Comparison of ENCODE assay signal across 8 cellular contexts in genomic region chr17:62478424-62478975, GRCh38. TPM values are rescaled to one million over a fixed set of nuclear protein-coding genes. Genes with fewer than 3 reads are reported as not detected.
A peak's percentile ranks its signal among the peaks of the same experiment; 100 is the strongest.
DNase-seq lines count a peak whose midpoint lies in the region; FAIRE-seq and TF ChIP-seq lines count a peak whose summit lies in the region.
"Not testable (repeated sequence)": the region's sequence is repeated elsewhere in the genome, so short reads cannot be mapped to it uniquely, and the experiment has no call there.

TLK2 (plus strand) TSS chr17:62478825; CDS start chr17:62481126, 2,301 bp downstream.

- H3K9ac ChIP-seq in Loucy (ENCODE audit: low read depth, low read length, poor library complexity, severe bottlenecking) = peak within 1 kb of the TSS; percentile 93

- not testable (repeated sequence) for TF ChIP-seq CTCF in Loucy (conservative IDR thresholded peaks at IDR 0.05; ENCODE audit: low read length); nephron (IDR thresholded peaks at IDR 0.05; ENCODE audit: unreplicated experiment in 3 of 3)

- H3K27ac Mint-ChIP-seq in nephron = peak within 1 kb of the TSS; percentile 98 to 100 (median 100)

- peaks cover 27% of the 10 kb centered on the region for H3K4me1 Mint-ChIP-seq in nephron

- not testable (repeated sequence) for H3K36me3 ChIP-seq in Loucy (ENCODE audit: insufficient read depth, low read length)

- not testable (repeated sequence) for H3K9me3 ChIP-seq in Loucy (ENCODE audit: insufficient read depth, low read depth, low read length)

- H3K4me3 ChIP-seq in Loucy (ENCODE audit: low read length, poor library complexity, severe bottlenecking) = peak within 1 kb of the TSS; percentile 96

- peak within 1 kb of the TSS; percentile 90 for H3K4me2 ChIP-seq in Loucy (ENCODE audit: low read depth, low read length, poor library complexity, severe bottlenecking)

- not testable (repeated sequence) for H3K9me2 ChIP-seq in Loucy (replicated peaks; ENCODE audit: low read depth, low read length)

- peak within 1 kb of the TSS; percentile 97 to 99 (median 98) for H3K4me3 Mint-ChIP-seq in nephron

- H3K36me3 Mint-ChIP-seq in nephron (ENCODE audit: low read depth) = peaks cover 31% of the 10 kb centered on the region

- peaks cover 15% of the 10 kb centered on the region for H3K4me1 ChIP-seq in Loucy (ENCODE audit: insufficient read depth, low read length, poor library complexity, severe bottlenecking)

- not testable (repeated sequence) for FAIRE-seq in H54 (lab: Jason Lieb, UNC)

- H3K9me3 Mint-ChIP-seq in nephron = not testable (repeated sequence)

- DNase-seq in EL = peak; percentile 84
- peak; percentile 91 for DNase-seq in H54 (ENCODE audit: insufficient read length, low spot score)
- DNase-seq in SK-N-DZ (ENCODE audit: low spot score) = peak; percentile 79
- peak; percentile 79 for DNase-seq in activated gamma-delta T cell treated with Interleukin-2 at 50 U/mL for 16 hours
- peak; percentile 69 for DNase-seq in fibroblast of the conjunctiva (ENCODE audit: low read depth)
- DNase-seq in stimulated activated naive CD4-positive, alpha-beta T cell treated with Interleukin-2 at 50 U/mL for 16 hours (lab: John Stamatoyannopoulos, UW) = peak; percentile 80

- peaks cover 64% of the 10 kb centered on the region for H3K79me2 ChIP-seq in Loucy (ENCODE audit: insufficient read depth, low read length)

- not testable (repeated sequence) for H3F3A ChIP-seq in Loucy (ENCODE audit: low read depth)

- peaks cover 30% of the 10 kb centered on the region for H4K20me1 ChIP-seq in Loucy (ENCODE audit: insufficient read depth, low read length, poor library complexity, severe bottlenecking)

- H3K27me3 ChIP-seq in Loucy (ENCODE audit: insufficient read depth, low read length, poor library complexity, severe bottlenecking) = not testable (repeated sequence)

- H2AFZ ChIP-seq in Loucy (ENCODE audit: low read length) = peak within 1 kb of the TSS; percentile 64; the same call in 1 of the 2 replicates

- not testable (repeated sequence) for H3K27me3 Mint-ChIP-seq in nephron (ENCODE audit: low read depth)

- TF ChIP-seq POLR2A in H54 (IDR thresholded peaks at IDR 0.05; ENCODE audit: low read depth, low read length) = peak; percentile 85

RNA-seq across cellular contexts. Expression of gene TLK2, which starts in this region (rescaled TPM):
- polyA plus RNA-seq in SK-N-DZ (2014; cell fraction: cytosol; rRNA removed) = 50.6 and 69.5 TPM in 2 replicates
- 29.7 and 44.6 TPM in 2 replicates for polyA plus RNA-seq in SK-N-DZ (2014; cell fraction: nucleus; rRNA removed)

Comparison
In these comparisons a context has a peak if more than half of its experiments do, and no peak if none do; other contexts are left out.
1. Peak in every context shown above with its lines: DNase-seq and H3K4me3 ChIP-seq.